In genomic region chr20:21505161-21505809, GRCh38 we compare ENCODE assay signal across 1 cellular context.
A peak's percentile ranks its signal among the peaks of the same experiment; 100 is the strongest.
TF ChIP-seq lines count a peak whose summit lies in the region.

No MANE protein-coding gene starts in this region.

TF ChIP-seq in HepG2, 621 proteins besides CTCF, POLR2A, EP300 and RAD21 (continued from another document and continues in another):
- TF ChIP-seq ZBTB26 (CRISPR knock-in tag; IDR thresholded peaks at IDR 0.05; ENCODE audit: borderline replicate concordance), result no peak; the same call in 1 of the 2 replicates
- no peak for TF ChIP-seq ZBTB43 (CRISPR knock-in tag; conservative IDR thresholded peaks at IDR 0.05)
- TF ChIP-seq ZNF710 (CRISPR knock-in tag; IDR thresholded peaks at IDR 0.05; ENCODE audit: borderline replicate concordance), result peak; percentile 64; the same call in 1 of the 2 replicates
- TF ChIP-seq TSC22D2 (CRISPR knock-in tag; IDR thresholded peaks at IDR 0.05; ENCODE audit: borderline replicate concordance), result peak; percentile 88; the same call in 1 of the 2 replicates
- TF ChIP-seq ZNF207 (IDR thresholded peaks at IDR 0.05; ENCODE audit: borderline replicate concordance), result no peak
- TF ChIP-seq CENPBD1 (CRISPR knock-in tag; IDR thresholded peaks at IDR 0.05; ENCODE audit: borderline replicate concordance, low read depth), result no peak
- TF ChIP-seq ZSCAN20 (CRISPR knock-in tag; IDR thresholded peaks at IDR 0.05; ENCODE audit: borderline replicate concordance), result no peak
- TF ChIP-seq MTF2 (CRISPR knock-in tag; IDR thresholded peaks at IDR 0.05; ENCODE audit: borderline replicate concordance), result 0 out of 2 replicates have a peak, but pooled peaks have one; percentile 81
- TF ChIP-seq GATAD2A (CRISPR knock-in tag; IDR thresholded peaks at IDR 0.05), result 0 out of 2 replicates have a peak, but pooled peaks have one; percentile 29
- no peak for TF ChIP-seq POGZ (CRISPR knock-in tag; IDR thresholded peaks at IDR 0.05)
- TF ChIP-seq SIN3B (IDR thresholded peaks at IDR 0.05; ENCODE audit: low read length), result peak; percentile 63; the same call in 1 of the 2 replicates
- peak; percentile 100 for TF ChIP-seq STAG1 (CRISPR knock-in tag; IDR thresholded peaks at IDR 0.05)
- no peak for TF ChIP-seq ZNF383 (CRISPR knock-in tag; IDR thresholded peaks at IDR 0.05; ENCODE audit: borderline replicate concordance)
- no peak for TF ChIP-seq TEAD3 (CRISPR knock-in tag; optimal IDR thresholded peaks at IDR 0.05; ENCODE audit: borderline replicate concordance)
- 0 out of 2 replicates have a peak, but pooled peaks have one; percentile 29 for TF ChIP-seq ZNF329 (CRISPR knock-in tag; IDR thresholded peaks at IDR 0.05; ENCODE audit: low read depth)
- peak; percentile 69; the same call in 1 of the 2 replicates for TF ChIP-seq BORCS8-MEF2B (CRISPR knock-in tag; IDR thresholded peaks at IDR 0.05)
- peak; percentile 43; the same call in 1 of the 2 replicates for TF ChIP-seq ZBTB4 (CRISPR knock-in tag; IDR thresholded peaks at IDR 0.05; ENCODE audit: borderline replicate concordance)
- 0 out of 2 replicates have a peak, but pooled peaks have one; percentile 26 for TF ChIP-seq ZIK1 (CRISPR knock-in tag; IDR thresholded peaks at IDR 0.05; ENCODE audit: borderline replicate concordance, low read depth)
- no peak for TF ChIP-seq SRSF4 (IDR thresholded peaks at IDR 0.05; ENCODE audit: low read depth, low read length, poor library complexity, severe bottlenecking)
- TF ChIP-seq MYPOP (CRISPR knock-in tag; IDR thresholded peaks at IDR 0.05), result peak; percentile 46; the same call in 1 of the 2 replicates
- TF ChIP-seq PBX3 (CRISPR knock-in tag; IDR thresholded peaks at IDR 0.05; ENCODE audit: borderline replicate concordance), result no peak
- TF ChIP-seq TOE1 (CRISPR knock-in tag; IDR thresholded peaks at IDR 0.05), result no peak
- no peak for TF ChIP-seq ZNF318 (CRISPR knock-in tag; IDR thresholded peaks at IDR 0.05)
- TF ChIP-seq TBL1XR1 (IDR thresholded peaks at IDR 0.05; ENCODE audit: borderline replicate concordance, low read length, partially characterized antibody), result peak; percentile 28
- TF ChIP-seq ZNF230 (CRISPR knock-in tag; IDR thresholded peaks at IDR 0.05), result no peak
- TF ChIP-seq TP53 (CRISPR knock-in tag; conservative IDR thresholded peaks at IDR 0.05), result no peak
- TF ChIP-seq BRD4 (CRISPR knock-in tag; IDR thresholded peaks at IDR 0.05), result no peak
- no peak for TF ChIP-seq RARG (CRISPR knock-in tag; IDR thresholded peaks at IDR 0.05; ENCODE audit: low read depth)
- TF ChIP-seq KLF16 (CRISPR knock-in tag; IDR thresholded peaks at IDR 0.05), result 0 out of 4 replicates have a peak, but pooled peaks have one; percentile 18 to 43
- TF ChIP-seq TRAFD1 (CRISPR knock-in tag; IDR thresholded peaks at IDR 0.05; ENCODE audit: borderline replicate concordance), result no peak
- TF ChIP-seq SOX13 (IDR thresholded peaks at IDR 0.05), result no peak
- no peak for TF ChIP-seq SOX13 (CRISPR knock-in tag; conservative IDR thresholded peaks at IDR 0.05 in 1 of 2, IDR thresholded peaks at IDR 0.05 in 1 of 2)
- no peak for TF ChIP-seq KDM6A (CRISPR knock-in tag; IDR thresholded peaks at IDR 0.05; ENCODE audit: low read depth)
- TF ChIP-seq ZNF17 (CRISPR knock-in tag; IDR thresholded peaks at IDR 0.05), result no peak
- no peak for TF ChIP-seq ZNF543 (CRISPR knock-in tag; IDR thresholded peaks at IDR 0.05)
- TF ChIP-seq ZNF362 (CRISPR knock-in tag; IDR thresholded peaks at IDR 0.05; ENCODE audit: borderline replicate concordance), result no peak
